Comparison of ENCODE assay signal across 14 cellular contexts in genomic region chr1:211566431-211567025, GRCh38. TPM values are rescaled to one million over a fixed set of nuclear protein-coding genes. Genes with fewer than 3 reads are reported as not detected.
DNase-seq lines count a peak whose midpoint lies in the region; ATAC-seq, FAIRE-seq and TF ChIP-seq lines count a peak whose summit lies in the region.
"Had no signal": no experiment of that assay in that cellular context is flagged by ENCODE, and none has a peak within 500 bp of the region (broad histone marks: within the 10 kb centered on the region; RNA-seq: fewer than 3 reads in every experiment).

No MANE protein-coding gene starts in this region.

- peaks cover 6% of the 10 kb centered on the region for H3K36me3 Mint-ChIP-seq in Caco-2 (ENCODE audit: insufficient read depth, unreplicated experiment)

- H3K4me1 ChIP-seq in transverse colon (no peaks in the 10 kb centered on the region), testis (no peaks in the 10 kb centered on the region), Caco-2 (no peaks in the 10 kb centered on the region), aorta (ENCODE audit: control insufficient read depth in 1 of 2, insufficient read depth in 2 of 2, low read length in 2 of 2) (no peaks in the 10 kb centered on the region)
- H3K4me1 ChIP-seq: adrenal gland, SJSA1 had no signal

- peak; percentile 98 for ATAC-seq in GM18907 (IDR thresholded peaks at IDR 0.05; ENCODE audit: unreplicated experiment)
- peak; percentile 92 for ATAC-seq in HG02571 (IDR thresholded peaks at IDR 0.05; ENCODE audit: unreplicated experiment)
- peak; percentile 95 for ATAC-seq in HG03378 (IDR thresholded peaks at IDR 0.05; ENCODE audit: unreplicated experiment)
- no peak for ATAC-seq in aorta (ENCODE audit: low FRiP score)

- H3K27me3 ChIP-seq in transverse colon (no peaks in the 10 kb centered on the region), testis (no peaks in the 10 kb centered on the region), Caco-2 (replicated peaks; ENCODE audit: control insufficient read depth, insufficient read depth, low read length) (no peaks in the 10 kb centered on the region), aorta (ENCODE audit: control insufficient read depth in 1 of 2, insufficient read depth in 2 of 2, low read length in 1 of 2) (no peaks in the 10 kb centered on the region)
- H3K27me3 ChIP-seq: adrenal gland, SJSA1 had no signal

- TF ChIP-seq CTCF in transverse colon (IDR thresholded peaks at IDR 0.05), result no peak
- no peak for TF ChIP-seq CTCF in testis (IDR thresholded peaks at IDR 0.05)
- no peak for TF ChIP-seq CTCF in Caco-2 (IDR thresholded peaks at IDR 0.05; ENCODE audit: insufficient read depth in 1 of 2, low read depth in 1 of 2, low read length in 1 of 2, severe bottlenecking in 1 of 2, unreplicated experiment in 1 of 2)

- WGBS in transverse colon (ENCODE audit: low coverage in 1 of 2), 2 donors, result 70 to 76% methylated on average over 4 to 5 of the region's 5 CpGs
- WGBS in testis, 2 donors, result 75 to 82% methylated on average over 5 of the region's 5 CpGs
- WGBS in aorta, 2 donors, result 73 to 81% methylated on average over 5 of the region's 5 CpGs

- H3K4me3 ChIP-seq in transverse colon (no peak overlapping the region), testis (no peak overlapping the region), Caco-2 (ENCODE audit: low read depth, low read length) (no peak overlapping the region), aorta (ENCODE audit: low read length in 2 of 2) (no peak overlapping the region)
- H3K4me3 ChIP-seq: adrenal gland, SJSA1, skin epidermis had no signal

- CTCF ChIA-PET in Caco-2 (lab: Charles Lee), result no interaction called here

- H3K27ac ChIP-seq in transverse colon (no peak overlapping the region), testis (no peak overlapping the region), aorta (ENCODE audit: low read depth in 1 of 2, low read length in 2 of 2) (no peak overlapping the region)
- H3K27ac ChIP-seq: adrenal gland, C4-2B, SJSA1, skin epidermis had no signal

- H3K9me3 ChIP-seq in transverse colon (no peaks in the 10 kb centered on the region), testis (no peaks in the 10 kb centered on the region), Caco-2 (no peaks in the 10 kb centered on the region), aorta (ENCODE audit: control insufficient read depth, low read length) (no peaks in the 10 kb centered on the region)
- H3K9me3 ChIP-seq: adrenal gland, SJSA1 had no signal

- no peaks in the 10 kb centered on the region for H3K9me3 Mint-ChIP-seq in Caco-2 (ENCODE audit: unreplicated experiment)
- H3K9me3 Mint-ChIP-seq: activated B cell treated with CpG ODN at 0.5 μM for 24 hours had no signal

- H3K27ac Mint-ChIP-seq in Caco-2 (ENCODE audit: unreplicated experiment), result no peak overlapping the region
- H3K27ac Mint-ChIP-seq: activated B cell treated with CpG ODN at 0.5 μM for 24 hours had no signal

- DNase-seq in GM12891 (ENCODE audit: insufficient read length, low spot score) (peak; percentile 40), transverse colon (no peak), testis (no peak), Caco-2 (no peak), aorta (no peak)
- DNase-seq: activated B cell treated with CpG ODN at 0.5 μM for 24 hours, adrenal gland had no signal

- in situ Hi-C loops in transverse colon (cut with MboI; ENCODE audit: low pct_ligation_motif_present in 1 of 4, low pct_unique_long_range_greater_than_20kb in 1 of 4, low sequenced_read_pairs in 3 of 4), result no loop called here

- no peaks in the 10 kb centered on the region for H3K27me3 Mint-ChIP-seq in Caco-2 (ENCODE audit: insufficient read depth, unreplicated experiment)

- TF ChIP-seq POLR2A in GM12891 (IDR thresholded peaks at IDR 0.05; ENCODE audit: low read depth, low read length) (no peak), transverse colon (IDR thresholded peaks at IDR 0.05) (no peak), testis (IDR thresholded peaks at IDR 0.05) (no peak)

- intact Hi-C loops in transverse colon (cut with DNase I; ENCODE audit: low total_unique reads) (no loop called here), testis (cut with DNase I; ENCODE audit: low total_unique reads) (no loop called here), Caco-2 (cut with micrococcal nuclease; ENCODE audit: unreplicated experiment) (no loop called here), aorta (cut with DNase I) (no loop called here)

- BruUV-seq in Caco-2 (replicated peaks; lab: Mats Ljungman, UMichigan), result no TSS peak

- FAIRE-seq in GM12891 (lab: Jason Lieb, UNC), result peak; percentile 83
- FAIRE-seq: endometrium had no signal

- H3K4me1 Mint-ChIP-seq in Caco-2 (ENCODE audit: low read depth, unreplicated experiment), result no peaks in the 10 kb centered on the region

- H3K4me3 Mint-ChIP-seq in Caco-2 (ENCODE audit: unreplicated experiment), result no peak overlapping the region
- H3K4me3 Mint-ChIP-seq: activated B cell treated with CpG ODN at 0.5 μM for 24 hours had no signal

- H3K36me3 ChIP-seq in transverse colon (no peaks in the 10 kb centered on the region), testis (ENCODE audit: low read depth, missing control alignments) (no peaks in the 10 kb centered on the region), Caco-2 (ENCODE audit: control insufficient read depth, insufficient read depth, low read length) (no peaks in the 10 kb centered on the region), aorta (ENCODE audit: control insufficient read depth in 1 of 2, insufficient read depth in 2 of 2, low read length in 1 of 2) (no peaks in the 10 kb centered on the region)
- H3K36me3 ChIP-seq: adrenal gland, SJSA1 had no signal

- no peak for TF ChIP-seq EP300 in transverse colon (IDR thresholded peaks at IDR 0.05; ENCODE audit: low read depth)

- POLR2A ChIA-PET in Caco-2 (lab: Charles Lee), result no interaction called here

TF ChIP-seq in GM12891, 5 proteins besides CTCF, POLR2A, EP300 and RAD21:
- no peak for TF ChIP-seq PAX5 (IDR thresholded peaks at IDR 0.05; ENCODE audit: insufficient read depth, low read length, severe bottlenecking)
- TF ChIP-seq POLR2AphosphoS5 (IDR thresholded peaks at IDR 0.05; ENCODE audit: low read depth, low read length), result no peak
- TF ChIP-seq POU2F2 (IDR thresholded peaks at IDR 0.05; ENCODE audit: low read depth, low read length), result no peak
- TF ChIP-seq TAF1 (IDR thresholded peaks at IDR 0.05; ENCODE audit: low read depth, low read length), result no peak
- TF ChIP-seq SPI1 (IDR thresholded peaks at IDR 0.05; ENCODE audit: low read depth, low read length), result no peak

RNA-seq across cellular contexts. Expression of gene SLC30A1, which starts 12.4 kb away (rescaled TPM):
- 6.1 TPM for polyA plus RNA-seq in GM12891 (2012; ENCODE audit: low read depth, missing spikeins)
- total RNA-seq in transverse colon, result 10 to 100 TPM; 14.5 to 42.3 (median 26.0) TPM
- 10 to 100 TPM; 29.4 to 33.3 TPM for total RNA-seq in testis
- polyA plus RNA-seq in testis (ENCODE audit: insufficient read depth, low read depth, low replicate concordance), result 37.3 TPM
- total RNA-seq in Caco-2 (2022), result 21.6 and 26.6 TPM in 2 replicates
- total RNA-seq in aorta, result 10 to 100 TPM; 17.0 to 24.4 TPM
- 1 to 10 TPM; 6.1 to 7.8 TPM for polyA plus RNA-seq in aorta
